19 cellular contexts compared by ENCODE assay signal in genomic region chr17:50268632-50269287, GRCh38. TPM values are rescaled to one million over a fixed set of nuclear protein-coding genes. Genes with fewer than 3 reads are reported as not detected.
DNase-seq lines count a peak whose midpoint lies in the region; ATAC-seq and TF ChIP-seq lines count a peak whose summit lies in the region.
"Had no signal": no experiment of that assay in that cellular context is flagged by ENCODE, and none has a peak within 500 bp of the region (broad histone marks: within the 10 kb centered on the region; RNA-seq: fewer than 3 reads in every experiment).

No MANE protein-coding gene starts in this region.

- intact Hi-C loops in aorta (cut with DNase I): no loop called here

- no peak overlapping the region for H3K4me3 ChIP-seq in aorta (ENCODE audit: low read length in 2 of 2)
- H3K4me3 ChIP-seq in right atrium auricular region: no peak overlapping the region
- H3K4me3 ChIP-seq: psoas muscle, SK-N-MC had no signal

- peak; percentile 31 for DNase-seq in activated effector memory CD4-positive, alpha-beta T cell treated with anti-CD3 and anti-CD28 coated beads, Interleukin-2, amount 50 U/mL, for 16 hours
- no peak for DNase-seq in activated effector memory CD4-positive, alpha-beta T cell treated with Interleukin-2 at 50 U/mL for 16 hours
- peak; percentile 26 for DNase-seq in dermis blood vessel endothelial cell
- DNase-seq in mesothelial cell of epicardium (ENCODE audit: low spot score in 2 of 2, unreplicated experiment in 2 of 2): peak in 1 of 2 experiments; percentile 22
- DNase-seq in aorta: peak; percentile 26 to 45
- no peak for DNase-seq in right atrium auricular region (ENCODE audit: low spot score)
- no peak for DNase-seq in KG1 (lab: John Stamatoyannopoulos, UW)
- no peak for DNase-seq in AG08395 (ENCODE audit: low spot score)
- DNase-seq: Calu3; central memory CD4-positive, alpha-beta T cell; GF-D8; NCI-H146; NCI-H446 treated with DMSO at 0.1 percent for 48 hours; psoas muscle; substantia nigra had no signal

- H3K4me1 Mint-ChIP-seq in mesothelial cell of epicardium: peaks cover 79% of the 10 kb centered on the region

- H3K4me3 Mint-ChIP-seq in mesothelial cell of epicardium: peak overlapping the region; percentile 39

- no peak for TF ChIP-seq CTCF in mesothelial cell of epicardium (IDR thresholded peaks at IDR 0.05; ENCODE audit: unreplicated experiment)
- no peak for TF ChIP-seq CTCF in right atrium auricular region (IDR thresholded peaks at IDR 0.05)

- no peaks in the 10 kb centered on the region for H3K27me3 Mint-ChIP-seq in mesothelial cell of epicardium (ENCODE audit: low read depth)

- H3K9me3 Mint-ChIP-seq in mesothelial cell of epicardium: no peaks in the 10 kb centered on the region
- H3K9me3 Mint-ChIP-seq: activated naive CD4-positive, alpha-beta T cell treated with anti-CD3 and anti-CD28 coated beads, Interleukin-2, amount 50 U/mL, for 72 hours had no signal

- no peak for ATAC-seq in aorta (ENCODE audit: low FRiP score)
- ATAC-seq: activated naive CD4-positive, alpha-beta T cell treated with anti-CD3 and anti-CD28 coated beads, Interleukin-2, amount 50 U/mL, for 72 hours; psoas muscle had no signal

- peaks cover 0 to 3% of the 10 kb centered on the region in 2 donors for H3K4me1 ChIP-seq in aorta (ENCODE audit: control insufficient read depth in 1 of 2, insufficient read depth in 2 of 2, low read length in 2 of 2)
- H3K4me1 ChIP-seq in right atrium auricular region: peaks cover 0 to 36% of the 10 kb centered on the region in 2 donors
- H3K4me1 ChIP-seq: psoas muscle had no signal

- peak overlapping the region; percentile 92 for H3K27ac Mint-ChIP-seq in mesothelial cell of epicardium
- H3K27ac Mint-ChIP-seq: activated naive CD4-positive, alpha-beta T cell treated with anti-CD3 and anti-CD28 coated beads, Interleukin-2, amount 50 U/mL, for 72 hours had no signal

- H3K27ac ChIP-seq in aorta (ENCODE audit: low read depth in 1 of 2, low read length in 2 of 2): no peak overlapping the region
- H3K27ac ChIP-seq in right atrium auricular region: no peak overlapping the region
- H3K27ac ChIP-seq: psoas muscle, SK-N-MC had no signal

- H3K36me3 Mint-ChIP-seq in mesothelial cell of epicardium: no peaks in the 10 kb centered on the region
- H3K36me3 Mint-ChIP-seq: activated naive CD4-positive, alpha-beta T cell treated with anti-CD3 and anti-CD28 coated beads, Interleukin-2, amount 50 U/mL, for 72 hours had no signal

- H3K36me3 ChIP-seq in aorta (ENCODE audit: control insufficient read depth in 1 of 2, insufficient read depth in 2 of 2, low read length in 1 of 2): no peaks in the 10 kb centered on the region
- H3K36me3 ChIP-seq in right atrium auricular region: no peaks in the 10 kb centered on the region

- no peaks in the 10 kb centered on the region for H3K9me3 ChIP-seq in aorta (ENCODE audit: control insufficient read depth, low read length)
- no peaks in the 10 kb centered on the region for H3K9me3 ChIP-seq in right atrium auricular region
- H3K9me3 ChIP-seq: psoas muscle had no signal

- 66 to 73% methylated on average over 9 of the region's 9 CpGs for WGBS in aorta, 2 donors

- H3K27me3 ChIP-seq in aorta (ENCODE audit: control insufficient read depth in 1 of 2, insufficient read depth in 2 of 2, low read length in 1 of 2) (no peaks in the 10 kb centered on the region), right atrium auricular region (no peaks in the 10 kb centered on the region)

RNA-seq across cellular contexts. Expression of gene TMEM92, which starts 5.5 kb away (rescaled TPM):
- 0.17 and 0.19 TPM in 2 replicates for total RNA-seq in dermis blood vessel endothelial cell
- total RNA-seq in mesothelial cell of epicardium: 2.7 to 3.9 TPM (median 3.6 TPM) in 3 replicates
- 1 to 10 TPM in 1 of 2 donors, under 1 TPM in 1; 0.94 to 1.4 TPM for total RNA-seq in aorta
- polyA plus RNA-seq in aorta: 10 to 100 TPM in 1 of 2 donors, not detected in 1; 12.4 TPM
- not detected for total RNA-seq in right atrium auricular region
- total RNA-seq: LHCN-M2, OCI-LY7, psoas muscle had no signal

Comparison
In these comparisons a context has a peak if more than half of its experiments do, and no peak if none do; other contexts are left out.
1. DNase-seq: peak in activated effector memory CD4-positive, alpha-beta T cell treated with anti-CD3 and anti-CD28 coated beads, Interleukin-2, amount 50 U/mL, for 16 hours (single experiment), dermis blood vessel endothelial cell (single experiment) and aorta (2 of 2); none in activated effector memory CD4-positive, alpha-beta T cell treated with Interleukin-2 at 50 U/mL for 16 hours (single experiment), right atrium auricular region (single experiment), KG1 (single experiment) and AG08395 (single experiment).